16 cellular contexts compared by ENCODE assay signal in genomic region chr21:43341349-43342163, GRCh38.
DNase-seq lines count a peak whose midpoint lies in the region; ATAC-seq and TF ChIP-seq lines count a peak whose summit lies in the region.
"Had no signal": no experiment of that assay in that cellular context is flagged by ENCODE, and none has a peak within 500 bp of the region (broad histone marks: within the 10 kb centered on the region; RNA-seq: fewer than 3 reads in every experiment).

No MANE protein-coding gene starts in this region.

- peak overlapping the region; percentile 99 for H2AK5ac ChIP-seq in neuronal stem cell (ENCODE audit: low read depth, low read length)

- H4K8ac ChIP-seq in neuronal stem cell (ENCODE audit: low read depth, low read length) = peak overlapping the region; percentile 43

- no peak for ATAC-seq in HG02610 (IDR thresholded peaks at IDR 0.05; ENCODE audit: unreplicated experiment)
- no peak for ATAC-seq in GM18519 (IDR thresholded peaks at IDR 0.05; ENCODE audit: low FRiP score, unreplicated experiment)

- H3K36me3 ChIP-seq in BLaER1 treated with 17β-estradiol and CSF1 and Interleukin-3, amounts not matched to agents 10 nM and 100 nM = no peaks in the 10 kb centered on the region
- no peaks in the 10 kb centered on the region for H3K36me3 ChIP-seq in neuronal stem cell (replicated peaks in 1 of 2; ENCODE audit: control insufficient read depth in 2 of 2, insufficient read depth in 2 of 2, low read length in 2 of 2)
- H3K36me3 ChIP-seq: ovary, tibial artery had no signal

- no peaks in the 10 kb centered on the region for H3K27me3 ChIP-seq in BLaER1 treated with 17β-estradiol and CSF1 and Interleukin-3, amounts not matched to agents 10 nM and 100 nM
- no peaks in the 10 kb centered on the region for H3K27me3 ChIP-seq in neuronal stem cell (ENCODE audit: control insufficient read depth in 3 of 3, insufficient read depth in 3 of 3, low read depth in 1 of 3, low read length in 3 of 3)
- H3K27me3 ChIP-seq: ovary had no signal

- H2BK120ac ChIP-seq in neuronal stem cell (ENCODE audit: low read depth, low read length) = peak overlapping the region; percentile 87

- H2BK5ac ChIP-seq in neuronal stem cell (ENCODE audit: low read length) = no peak overlapping the region

- H3K4me2 ChIP-seq in BLaER1 treated with 17β-estradiol and CSF1 and Interleukin-3, amounts not matched to agents 10 nM and 100 nM = peak overlapping the region in 10 of 11 experiments; percentile 4 to 92 (median 62); a peak in 14 of 22 replicates
- H3K4me2 ChIP-seq in neuronal stem cell (ENCODE audit: insufficient read depth, low read length, poor library complexity, severe bottlenecking) = no peak overlapping the region
- H3K4me2 ChIP-seq: GM23338 had no signal

- peak overlapping the region; percentile 90 for H2BK12ac ChIP-seq in neuronal stem cell (ENCODE audit: low read length)

- no peak for TF ChIP-seq CTCF in choroid plexus epithelial cell (conservative IDR thresholded peaks at IDR 0.05; ENCODE audit: low read depth, low read length)

- peak overlapping the region; percentile 82 for H3K14ac ChIP-seq in neuronal stem cell (ENCODE audit: low read length)

- H2AFZ ChIP-seq in neuronal stem cell (ENCODE audit: low read length) = no peak overlapping the region
- H2AFZ ChIP-seq: GM23338 had no signal

- peak overlapping the region in 2 of 11 experiments; percentile 10 to 28; a peak in 4 of 22 replicates for H3K27ac ChIP-seq in BLaER1 treated with 17β-estradiol and CSF1 and Interleukin-3, amounts not matched to agents 10 nM and 100 nM
- H3K27ac ChIP-seq in neuronal stem cell (replicated peaks; ENCODE audit: low read length) = no peak overlapping the region
- H3K27ac ChIP-seq: ovary, tibial artery had no signal

- H3K4me3 ChIP-seq in BLaER1 treated with 17β-estradiol and CSF1 and Interleukin-3, amounts not matched to agents 10 nM and 100 nM = no peak overlapping the region
- no peak overlapping the region for H3K4me3 ChIP-seq in choroid plexus epithelial cell (ENCODE audit: low read depth, low read length)
- H3K4me3 ChIP-seq in neuronal stem cell (ENCODE audit: low read length in 2 of 2) = no peak overlapping the region
- H3K4me3 ChIP-seq: GM23338, ovary, tibial artery had no signal

- no peak overlapping the region for H4K91ac ChIP-seq in neuronal stem cell (ENCODE audit: low read depth, low read length, poor library complexity)

- WGBS in neuronal stem cell (ENCODE audit: extremely low coverage in 2 of 2, insufficient read length in 2 of 2, insufficient replicate concordance in 1 of 2), 2 donors = no CpG with 5 or more reads among the region's 25 CpGs

- peaks cover 49 to 82% (median 74%) of the 10 kb centered on the region in 10 experiments for H3K4me1 ChIP-seq in BLaER1 treated with 17β-estradiol and CSF1 and Interleukin-3, amounts not matched to agents 10 nM and 100 nM
- peaks cover 9 to 24% of the 10 kb centered on the region in 2 donors for H3K4me1 ChIP-seq in neuronal stem cell (ENCODE audit: control insufficient read depth in 2 of 2, insufficient read depth in 1 of 2, low read depth in 1 of 2, low read length in 2 of 2)

- H3K23ac ChIP-seq in neuronal stem cell (ENCODE audit: low read depth, low read length, poor library complexity) = peak overlapping the region; percentile 14

- H3K4ac ChIP-seq in neuronal stem cell (ENCODE audit: low read length) = peak overlapping the region; percentile 76

- peak overlapping the region in 4 of 11 experiments; percentile 1 to 38 (median 24); a peak in 3 of 22 replicates for H3K9ac ChIP-seq in BLaER1 treated with 17β-estradiol and CSF1 and Interleukin-3, amounts not matched to agents 10 nM and 100 nM
- H3K9ac ChIP-seq in neuronal stem cell (ENCODE audit: low read depth, low read length, poor library complexity) = no peak overlapping the region

- H3K9me3 ChIP-seq in BLaER1 treated with 17β-estradiol and CSF1 and Interleukin-3, amounts not matched to agents 10 nM and 100 nM (replicated peaks in 1 of 11) = peaks cover 0 to 16% (median 4%) of the 10 kb centered on the region in 11 experiments; a peak in 7 of 22 replicates
- H3K9me3 ChIP-seq in neuronal stem cell (replicated peaks in 1 of 2; ENCODE audit: control insufficient read depth in 2 of 2, insufficient read depth in 1 of 2, low read depth in 1 of 2, low read length in 2 of 2) = peaks cover 0 to 6% of the 10 kb centered on the region in 2 donors
- H3K9me3 ChIP-seq: ovary, tibial artery had no signal

- peak overlapping the region; percentile 94 for H2BK15ac ChIP-seq in neuronal stem cell (ENCODE audit: low read length)

- H3K18ac ChIP-seq in neuronal stem cell (ENCODE audit: low read length) = peak overlapping the region; percentile 83

- no peaks in the 10 kb centered on the region for H4K20me1 ChIP-seq in BLaER1 treated with 17β-estradiol and CSF1 and Interleukin-3, amounts not matched to agents 10 nM and 100 nM

- peak; percentile 49 for DNase-seq in M059J (ENCODE audit: low read depth)
- DNase-seq in choroid plexus epithelial cell (ENCODE audit: low read depth) = peak; percentile 45
- no peak for DNase-seq in neuronal stem cell (ENCODE audit: low spot score)
- no peak for DNase-seq in stimulated activated CD4-positive, alpha-beta T cell treated with anti-CD3 and anti-CD28 coated beads, Interleukin-12 subunit alpha, Interleukin-12 subunit beta, amount 100 ng/mL, for 4 hours
- DNase-seq in NCI-H1436 (lab: John Stamatoyannopoulos, UW) = no peak
- DNase-seq: activated CD4-positive, alpha-beta T cell treated with anti-CD3 and anti-CD28 coated beads, Interleukin-2, amount 50 U/mL, for 4 hours; CD4-positive, CD25-positive, alpha-beta regulatory T cell; KG1; NCI-H187; NCI-H748 treated with DMSO at 0.1 percent for 48 hours; tibial artery had no signal

- H3K79me1 ChIP-seq in neuronal stem cell (ENCODE audit: low read depth, low read length) = peaks cover 10% of the 10 kb centered on the region

Comparison
In these comparisons a context has a peak if more than half of its experiments do, and no peak if none do; other contexts are left out.
1. DNase-seq: peak in M059J (single experiment) and choroid plexus epithelial cell (single experiment); none in neuronal stem cell (single experiment), stimulated activated CD4-positive, alpha-beta T cell treated with anti-CD3 and anti-CD28 coated beads, Interleukin-12 subunit alpha, Interleukin-12 subunit beta, amount 100 ng/mL, for 4 hours (single experiment) and NCI-H1436 (single experiment).